ENCODE assay signal across 9 cellular contexts in the genomic region with DNA sequence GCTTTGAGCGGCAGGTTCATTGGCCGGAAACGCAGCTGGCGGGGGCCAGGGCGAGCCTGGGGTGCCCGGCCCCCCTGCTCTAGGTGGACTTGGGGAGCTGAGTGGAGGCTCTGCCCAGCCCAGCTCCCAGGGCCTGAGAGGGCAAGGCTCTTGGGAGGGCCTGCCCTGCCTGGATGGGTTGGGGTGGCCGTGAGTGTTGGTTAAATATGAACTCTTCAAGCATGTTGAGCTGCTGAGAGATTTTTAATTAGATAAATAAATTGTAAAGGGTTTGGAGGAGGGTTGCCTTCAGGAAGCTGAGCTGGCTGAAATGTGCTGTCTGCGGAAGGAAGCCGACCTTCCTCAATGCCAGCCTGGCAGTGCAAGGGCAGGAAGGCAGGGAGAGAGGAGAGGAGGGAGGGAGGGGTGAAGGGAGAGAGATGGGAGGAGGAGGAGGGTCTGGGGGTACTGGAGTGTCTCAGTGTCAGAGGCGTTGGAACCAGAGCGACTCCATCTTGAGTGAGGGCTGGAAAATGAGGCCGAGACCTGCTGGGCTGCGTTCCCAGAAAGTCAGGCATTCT. TPM values are rescaled to one million over a fixed set of nuclear protein-coding genes. Genes with fewer than 3 reads are reported as not detected.
A peak's percentile ranks its signal among the peaks of the same experiment; 100 is the strongest.
DNase-seq lines count a peak whose midpoint lies in the region; ATAC-seq and TF ChIP-seq lines count a peak whose summit lies in the region.
"Had no signal": no experiment of that assay in that cellular context is flagged by ENCODE, and none has a peak within 500 bp of the region (broad histone marks: within the 10 kb centered on the region; RNA-seq: fewer than 3 reads in every experiment).

No MANE protein-coding gene starts in this region.

- CTCF ChIA-PET in activated naive CD4-positive, alpha-beta T cell treated with anti-CD3 and anti-CD28 coated beads for 36 hours (lab: Charles Lee): interaction anchor here (0.7 kb wide), 1 partner anchor 251 kb away, joined by 3 read pairs; no protein-coding TSS in a partner anchor
- CTCF ChIA-PET in activated naive CD4-positive, alpha-beta T cell treated with anti-CD3 and anti-CD28 coated beads, Interleukin-2, amount 10 ng/mL, durations not matched to agents 7 days and 5 days (lab: Charles Lee): no interaction called here

- H3K4me1 ChIP-seq in uterus: peaks cover 0 to 22% of the 10 kb centered on the region in 2 donors

- no peak for TF ChIP-seq POLR2A in uterus (IDR thresholded peaks at IDR 0.05)

- H3K27ac Mint-ChIP-seq in activated naive CD4-positive, alpha-beta T cell treated with anti-CD3 and anti-CD28 coated beads for 36 hours: no peak overlapping the region
- no peak overlapping the region for H3K27ac Mint-ChIP-seq in activated naive CD4-positive, alpha-beta T cell treated with anti-CD3 and anti-CD28 coated beads, Interleukin-2, amount 10 ng/mL, durations not matched to agents 7 days and 5 days

- H3K36me3 Mint-ChIP-seq in activated naive CD4-positive, alpha-beta T cell treated with anti-CD3 and anti-CD28 coated beads for 36 hours (ENCODE audit: low read depth): no peaks in the 10 kb centered on the region
- H3K36me3 Mint-ChIP-seq in activated naive CD4-positive, alpha-beta T cell treated with anti-CD3 and anti-CD28 coated beads, Interleukin-2, amount 10 ng/mL, durations not matched to agents 7 days and 5 days: no peaks in the 10 kb centered on the region

- peak overlapping the region; percentile 78 to 80 for H3K27ac ChIP-seq in uterus

- DNase-seq in activated naive CD4-positive, alpha-beta T cell treated with anti-CD3 and anti-CD28 coated beads for 36 hours: no peak
- DNase-seq in activated naive CD4-positive, alpha-beta T cell treated with anti-CD3 and anti-CD28 coated beads, Interleukin-2, amount 10 ng/mL, durations not matched to agents 7 days and 5 days: no peak
- DNase-seq in cardiac fibroblast (ENCODE audit: low read depth in 2 of 2): no peak
- peak; percentile 16 for DNase-seq in mucosa of gallbladder (ENCODE audit: low spot score)
- DNase-seq in uterus: no peak
- no peak for DNase-seq in DMS79 (lab: John Stamatoyannopoulos, UW)
- DNase-seq in HuH-7.5 (ENCODE audit: low spot score): no peak
- DNase-seq: NCI-H510A treated with DMSO at 0.1 percent for 48 hours had no signal

- peak overlapping the region; percentile 24 for H3K4me3 Mint-ChIP-seq in activated naive CD4-positive, alpha-beta T cell treated with anti-CD3 and anti-CD28 coated beads for 36 hours
- H3K4me3 Mint-ChIP-seq in activated naive CD4-positive, alpha-beta T cell treated with anti-CD3 and anti-CD28 coated beads, Interleukin-2, amount 10 ng/mL, durations not matched to agents 7 days and 5 days: no peak overlapping the region

- no peak for TF ChIP-seq CTCF in cardiac fibroblast (IDR thresholded peaks at IDR 0.05; ENCODE audit: low read depth, low read length)
- no peak for TF ChIP-seq CTCF in uterus (IDR thresholded peaks at IDR 0.05)

- intact Hi-C loops in activated naive CD4-positive, alpha-beta T cell treated with anti-CD3 and anti-CD28 coated beads for 36 hours (cut with micrococcal nuclease): loop anchor here (2.0 kb wide), 1 partner anchor 38 kb away; a partner anchor contains a TSS
- intact Hi-C loops in uterus (cut with DNase I; ENCODE audit: low total_unique reads): no loop called here

- H3K9me3 ChIP-seq in uterus: no peaks in the 10 kb centered on the region

- H3K4me3 ChIP-seq in cardiac fibroblast (replicated peaks in 1 of 2; ENCODE audit: low read depth in 2 of 2, low read length in 2 of 2) (peak overlapping the region; percentile 22 to 37), uterus (peak overlapping the region; percentile 29 to 39)

- no peaks in the 10 kb centered on the region for H3K36me3 ChIP-seq in uterus

- H3K27me3 ChIP-seq in uterus: no peaks in the 10 kb centered on the region

- ATAC-seq in GM18867 (IDR thresholded peaks at IDR 0.05; ENCODE audit: unreplicated experiment): no peak

- H3K4me1 Mint-ChIP-seq in activated naive CD4-positive, alpha-beta T cell treated with anti-CD3 and anti-CD28 coated beads for 36 hours (ENCODE audit: low read depth): peaks cover 16% of the 10 kb centered on the region
- peaks cover 12% of the 10 kb centered on the region for H3K4me1 Mint-ChIP-seq in activated naive CD4-positive, alpha-beta T cell treated with anti-CD3 and anti-CD28 coated beads, Interleukin-2, amount 10 ng/mL, durations not matched to agents 7 days and 5 days

- H3K27me3 Mint-ChIP-seq in activated naive CD4-positive, alpha-beta T cell treated with anti-CD3 and anti-CD28 coated beads for 36 hours (ENCODE audit: low read depth): peaks cover 8% of the 10 kb centered on the region
- peaks cover 52% of the 10 kb centered on the region for H3K27me3 Mint-ChIP-seq in activated naive CD4-positive, alpha-beta T cell treated with anti-CD3 and anti-CD28 coated beads, Interleukin-2, amount 10 ng/mL, durations not matched to agents 7 days and 5 days

- H3K9me3 Mint-ChIP-seq in activated naive CD4-positive, alpha-beta T cell treated with anti-CD3 and anti-CD28 coated beads for 36 hours: peaks cover 2% of the 10 kb centered on the region
- no peaks in the 10 kb centered on the region for H3K9me3 Mint-ChIP-seq in activated naive CD4-positive, alpha-beta T cell treated with anti-CD3 and anti-CD28 coated beads, Interleukin-2, amount 10 ng/mL, durations not matched to agents 7 days and 5 days

RNA-seq across cellular contexts. Expression of a gene that starts 39.4 kb away (rescaled TPM):
- total RNA-seq in activated naive CD4-positive, alpha-beta T cell treated with anti-CD3 and anti-CD28 coated beads for 36 hours: 1 to 10 TPM; 2.0 to 2.2 TPM
- 83.8 TPM for total RNA-seq in mucosa of gallbladder
- 10 to 100 TPM in 3 of 4 donors, 1 to 10 TPM in 1; 5.6 to 51.9 (median 33.5) TPM for total RNA-seq in uterus
